ENCODE assay signal across 1 cellular context in genomic region chr10:12045610-12046009, GRCh38.
TF ChIP-seq lines count a peak whose summit lies in the region.

No MANE protein-coding gene starts in this region.

TF ChIP-seq in HepG2, 621 proteins besides CTCF, POLR2A, EP300 and RAD21:
- TF ChIP-seq ZNF451 (CRISPR knock-in tag; IDR thresholded peaks at IDR 0.05): no peak
- no peak for TF ChIP-seq KDM2A (CRISPR knock-in tag; IDR thresholded peaks at IDR 0.05; ENCODE audit: borderline replicate concordance, low read depth)
- no peak for TF ChIP-seq NR2C2 (CRISPR knock-in tag; IDR thresholded peaks at IDR 0.05; ENCODE audit: borderline replicate concordance)
- TF ChIP-seq POGZ (CRISPR knock-in tag; IDR thresholded peaks at IDR 0.05): no peak
- TF ChIP-seq, protein P1, sequence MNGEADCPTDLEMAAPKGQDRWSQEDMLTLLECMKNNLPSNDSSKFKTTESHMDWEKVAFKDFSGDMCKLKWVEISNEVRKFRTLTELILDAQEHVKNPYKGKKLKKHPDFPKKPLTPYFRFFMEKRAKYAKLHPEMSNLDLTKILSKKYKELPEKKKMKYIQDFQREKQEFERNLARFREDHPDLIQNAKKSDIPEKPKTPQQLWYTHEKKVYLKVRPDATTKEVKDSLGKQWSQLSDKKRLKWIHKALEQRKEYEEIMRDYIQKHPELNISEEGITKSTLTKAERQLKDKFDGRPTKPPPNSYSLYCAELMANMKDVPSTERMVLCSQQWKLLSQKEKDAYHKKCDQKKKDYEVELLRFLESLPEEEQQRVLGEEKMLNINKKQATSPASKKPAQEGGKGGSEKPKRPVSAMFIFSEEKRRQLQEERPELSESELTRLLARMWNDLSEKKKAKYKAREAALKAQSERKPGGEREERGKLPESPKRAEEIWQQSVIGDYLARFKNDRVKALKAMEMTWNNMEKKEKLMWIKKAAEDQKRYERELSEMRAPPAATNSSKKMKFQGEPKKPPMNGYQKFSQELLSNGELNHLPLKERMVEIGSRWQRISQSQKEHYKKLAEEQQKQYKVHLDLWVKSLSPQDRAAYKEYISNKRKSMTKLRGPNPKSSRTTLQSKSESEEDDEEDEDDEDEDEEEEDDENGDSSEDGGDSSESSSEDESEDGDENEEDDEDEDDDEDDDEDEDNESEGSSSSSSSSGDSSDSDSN (CRISPR knock-in tag; IDR thresholded peaks at IDR 0.05): no peak
- no peak for TF ChIP-seq TAF15 (IDR thresholded peaks at IDR 0.05; ENCODE audit: low read depth, low read length, poor library complexity, severe bottlenecking)
- TF ChIP-seq, protein P2, sequence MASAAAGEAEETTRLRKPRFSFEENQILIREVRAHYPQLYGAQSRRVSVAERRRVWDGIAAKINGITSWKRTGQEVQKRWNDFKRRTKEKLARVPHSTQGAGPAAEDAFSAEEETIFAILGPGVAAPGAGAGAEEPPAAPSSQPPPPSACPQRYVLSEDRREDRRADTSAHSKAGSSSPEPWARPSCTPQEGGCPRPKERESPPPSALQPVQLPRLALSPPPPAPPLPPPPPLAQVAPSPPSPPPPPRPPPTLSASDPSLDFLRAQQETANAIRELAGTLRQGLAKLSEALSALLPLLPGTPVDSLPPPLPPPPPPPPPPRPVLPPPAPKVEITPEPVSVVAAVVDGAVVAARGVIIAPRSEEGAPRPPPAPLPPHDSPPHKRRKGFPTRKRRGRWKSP (CRISPR knock-in tag; IDR thresholded peaks at IDR 0.05): no peak
- no peak for TF ChIP-seq ZFP91 (CRISPR knock-in tag; IDR thresholded peaks at IDR 0.05; ENCODE audit: borderline replicate concordance)
- no peak for TF ChIP-seq ZNF746 (CRISPR knock-in tag; IDR thresholded peaks at IDR 0.05)
TF ChIP-seq in HepG2: peak in this region for 0.
